11 cellular contexts compared by ENCODE assay signal in genomic region chr1:11790101-11790879, GRCh38. TPM values are rescaled to one million over a fixed set of nuclear protein-coding genes. Genes with fewer than 3 reads are reported as not detected.
DNase-seq lines count a peak whose midpoint lies in the region; ATAC-seq, FAIRE-seq and TF ChIP-seq lines count a peak whose summit lies in the region.
"Had no signal": no experiment of that assay in that cellular context is flagged by ENCODE, and none has a peak within 500 bp of the region (broad histone marks: within the 10 kb centered on the region; RNA-seq: fewer than 3 reads in every experiment).

No MANE protein-coding gene starts in this region.

- no peaks in the 10 kb centered on the region for H3F3A ChIP-seq in smooth muscle cell (ENCODE audit: low read depth)

- WGBS in K562 (ENCODE audit: insufficient coverage, low coverage, missing lambda C conversion rate), result 77% methylated on average over 20 of the region's 20 CpGs
- WGBS in smooth muscle cell (ENCODE audit: low lambda C conversion rate), result 90% methylated on average over 20 of the region's 20 CpGs

- CTCF ChIA-PET in K562 (lab: Yijun Ruan, JAX; ENCODE audit: low intra/inter-chr PET ratio), result no interaction called here

- no peak for FAIRE-seq in K562 (lab: Jason Lieb, UNC)

- H4K20me1 ChIP-seq in K562 (replicated peaks; ENCODE audit: control insufficient read depth, insufficient read depth, low read length), result no peaks in the 10 kb centered on the region
- no peaks in the 10 kb centered on the region for H4K20me1 ChIP-seq in smooth muscle cell (ENCODE audit: low read depth)

- H3K9me3 Mint-ChIP-seq in CD14-positive monocyte, result no peaks in the 10 kb centered on the region

- H2AFZ ChIP-seq in K562 (ENCODE audit: low read depth, low read length) (no peak overlapping the region), smooth muscle cell (ENCODE audit: low read depth) (no peak overlapping the region)

- POLR2A ChIA-PET in K562 (lab: Yijun Ruan, JAX), result interaction anchor here (0.6 to 10.5 kb wide), 13 partner anchors 12 to 954 kb away, joined by 3 to 107 read pairs (median 4); partner anchors contain the start of gene CLCN6

- H3K9me1 ChIP-seq in K562 (ENCODE audit: control insufficient read depth, insufficient read depth, low read length), result no peaks in the 10 kb centered on the region

- H3K79me2 ChIP-seq in K562 (ENCODE audit: control insufficient read depth, insufficient read depth, low read length) (peaks cover 18% of the 10 kb centered on the region; the same call in 2 of the 3 replicates), smooth muscle cell (ENCODE audit: low read depth) (no peaks in the 10 kb centered on the region)

- no peak for TF ChIP-seq CTCF in CD14-positive monocyte (IDR thresholded peaks at IDR 0.05)
- TF ChIP-seq CTCF in K562 (IDR thresholded peaks at IDR 0.05 in 2 of 3, conservative IDR thresholded peaks at IDR 0.05 in 1 of 3; ENCODE audit: insufficient read depth in 2 of 3, low read depth in 1 of 3, low read length in 3 of 3), result no peak
- no peak for TF ChIP-seq CTCF in left lung (IDR thresholded peaks at IDR 0.05)
- TF ChIP-seq CTCF in smooth muscle cell (IDR thresholded peaks at IDR 0.05; ENCODE audit: borderline replicate concordance, insufficient read depth, poor library complexity, severe bottlenecking), result no peak

- H3K9me3 ChIP-seq in K562 (replicated peaks; ENCODE audit: control insufficient read depth, insufficient read depth, low read depth, low read length), result no peaks in the 10 kb centered on the region
- no peaks in the 10 kb centered on the region for H3K9me3 ChIP-seq in left lung
- H3K9me3 ChIP-seq in smooth muscle cell (replicated peaks; ENCODE audit: low read depth), result no peaks in the 10 kb centered on the region

- ATAC-seq in K562, result no peak
- no peak for ATAC-seq in left lung

- TF ChIP-seq EP300 in K562 (IDR thresholded peaks at IDR 0.05; ENCODE audit: low read length), result no peak

- H3K27ac ChIP-seq in K562 (ENCODE audit: extremely low read depth, low read depth, low read length), result peak overlapping the region; percentile 73
- H3K27ac ChIP-seq in left lung, result peak overlapping the region; percentile 89 to 94
- H3K27ac ChIP-seq in smooth muscle cell (ENCODE audit: low read depth), result peak overlapping the region; percentile 71

- in situ Hi-C loops in K562 (cut with MboI), result no loop called here

- peak overlapping the region; percentile 39 to 85 for H3K9ac ChIP-seq in K562 (ENCODE audit: insufficient read depth in 1 of 2, low read depth in 2 of 2, low read length in 2 of 2)
- H3K9ac ChIP-seq in smooth muscle cell (ENCODE audit: low read depth), result no peak overlapping the region

- intact Hi-C loops in CD14-positive monocyte (cut with micrococcal nuclease) (loop anchor here in 1 of 2 donors (2.0 to 10.0 kb wide), 2 partner anchors 19 to 55 kb away; partner anchors contain the start of gene AGTRAP), K562 (cut with micrococcal nuclease) (no loop called here), left lung (cut with DNase I) (no loop called here)

- H3K27ac Mint-ChIP-seq in CD14-positive monocyte, result peak overlapping the region; percentile 95 to 100 (median 99)

- H3K4me3 ChIP-seq in K562 (no peak overlapping the region), left lung (no peak overlapping the region), smooth muscle cell (no peak overlapping the region)

- peak overlapping the region; percentile 62 to 64 for H3K4me3 Mint-ChIP-seq in CD14-positive monocyte

- no peak for TF ChIP-seq RAD21 in K562 (CRISPR knock-in tag; conservative IDR thresholded peaks at IDR 0.05 in 1 of 2, IDR thresholded peaks at IDR 0.05 in 1 of 2)

- H3K4me1 ChIP-seq in K562 (replicated peaks in 1 of 2; ENCODE audit: control insufficient read depth in 2 of 2, insufficient read depth in 2 of 2, low read length in 2 of 2) (peaks cover 70 to 92% of the 10 kb centered on the region in 2 experiments), left lung (peaks cover 58 to 72% of the 10 kb centered on the region in 2 donors), smooth muscle cell (ENCODE audit: low read depth) (peaks cover 10% of the 10 kb centered on the region)

- peaks cover 76% of the 10 kb centered on the region for H3K36me3 ChIP-seq in K562 (ENCODE audit: control insufficient read depth, insufficient read depth, low read length)
- peaks cover 0 to 64% of the 10 kb centered on the region in 2 donors for H3K36me3 ChIP-seq in left lung
- H3K36me3 ChIP-seq in smooth muscle cell (ENCODE audit: low read depth), result no peaks in the 10 kb centered on the region

- peaks cover 50 to 66% of the 10 kb centered on the region in 2 donors for H3K36me3 Mint-ChIP-seq in CD14-positive monocyte

- peaks cover 49% of the 10 kb centered on the region for H3K4me1 Mint-ChIP-seq in CD14-positive monocyte

- H3K27me3 Mint-ChIP-seq in CD14-positive monocyte (ENCODE audit: low read depth in 3 of 3), result peaks cover 0 to 8% (median 2%) of the 10 kb centered on the region in 3 donors

- H3K27me3 ChIP-seq in K562 (ENCODE audit: control insufficient read depth in 2 of 2, insufficient read depth in 2 of 2, low read length in 2 of 2), result no peaks in the 10 kb centered on the region
- H3K27me3 ChIP-seq in left lung, result no peaks in the 10 kb centered on the region
- H3K27me3 ChIP-seq in smooth muscle cell (ENCODE audit: low read depth), result no peaks in the 10 kb centered on the region

- H3K4me2 ChIP-seq in K562 (ENCODE audit: insufficient read depth, low read length) (peak overlapping the region; percentile 42), smooth muscle cell (no peak overlapping the region)

- BruUV-seq in K562 (replicated peaks; lab: Mats Ljungman, UMichigan), result no TSS peak

- TF ChIP-seq POLR2A in K562 (conservative IDR thresholded peaks at IDR 0.05), result no peak

- no peak for DNase-seq in CD14-positive monocyte (ENCODE audit: low spot score)
- no peak for DNase-seq in K562 (ENCODE audit: extremely low read depth in 1 of 4, low spot score in 3 of 4)
- DNase-seq in left lung, result peak in 1 of 2 donors; percentile 57
- DNase-seq in smooth muscle cell (lab: John Stamatoyannopoulos, UW; ENCODE audit: unreplicated experiment), result no peak
- DNase-seq in DMS114 treated with DMSO at 0.1 percent for 48 hours (lab: John Stamatoyannopoulos, UW; ENCODE audit: unreplicated experiment), result no peak
- no peak for DNase-seq in NCI-H446 (lab: John Stamatoyannopoulos, UW)
- DNase-seq in T-helper 9 cell, result no peak
- no peak for DNase-seq in NK-92 treated with Interleukin-12 subunit alpha and Interleukin-12 subunit beta, amount 100 ng/mL, for 24 hours (lab: John Stamatoyannopoulos, UW)
- DNase-seq: SHP77 treated with DMSO at 0.1 percent for 48 hours; stimulated activated CD4-positive, alpha-beta T cell treated with anti-CD3 and anti-CD28 coated beads, Interleukin-4, amount 100 ng/mL, for 4 hours had no signal

RNA-seq across cellular contexts. Expression of gene MTHFR, which starts 15.5 kb away (rescaled TPM):
- polyA plus RNA-seq in CD14-positive monocyte (1 to 10 TPM; 4.5 to 8.5 TPM), K562 (2011; rRNA removed) (47.6 and 56.6 TPM in 2 replicates), K562 (2014; fragmentation: Illumina TruSeq; extraction: Trizol) (62.6 and 78.7 TPM in 2 replicates), K562 (2014; fragmentation: Nextera tagmentation; extraction: Ambion mirVana) (1 to 10 TPM; 5.0 to 5.4 TPM), K562 (2014; rRNA removed) (57.3 and 72.7 TPM in 2 replicates), smooth muscle cell (6.1 and 8.3 TPM in 2 replicates)
- total RNA-seq in K562 (2011; cell fraction: chromatin; rRNA removed; ENCODE audit: low replicate concordance), result 242 and 493 TPM in 2 replicates
- 319 and 327 TPM in 2 replicates for total RNA-seq in K562 (2011; cell fraction: nucleolus; rRNA removed)
- total RNA-seq in K562 (2011; cell fraction: nucleoplasm; rRNA removed), result 296 TPM in 2 replicates
- total RNA-seq in K562 (2014; rRNA removed) (77.9 and 94.5 TPM in 2 replicates), K562 (2014; rRNA removed; fragmentation: Illumina TruSeq; extraction: Trizol) (45.3 and 45.6 TPM in 2 replicates), K562 (2015; rRNA removed; fragmentation: Illumina TruSeq; extraction: Trizol) (65.4 and 66.1 TPM in 2 replicates), K562 (2021) (94.1 and 104 TPM in 2 replicates), left lung (10 to 100 TPM; 34.2 to 44.5 TPM), smooth muscle cell (12.1 and 15.2 TPM in 2 replicates)
- 49.3 and 67.6 TPM in 2 replicates for polyA plus RNA-seq in K562 (2011; cell fraction: cytosol; rRNA removed)
- 62.6 and 87.9 TPM in 2 replicates for polyA plus RNA-seq in K562 (2011; cell fraction: nucleus; rRNA removed)
- polyA plus RNA-seq in K562 (2012), result 59.9 and 109 TPM in 2 replicates
- polyA minus RNA-seq in K562 (2011; rRNA and poly(A)+ RNA removed), result 103 and 105 TPM in 2 replicates
- polyA minus RNA-seq in K562 (2011; cell fraction: cytosol; rRNA and poly(A)+ RNA removed), result 72.6 and 84.0 TPM in 2 replicates
- polyA minus RNA-seq in K562 (2011; cell fraction: nucleus; rRNA and poly(A)+ RNA removed), result 87.4 and 136 TPM in 2 replicates

RNA-seq across cellular contexts. Expression of gene CLCN6, which starts 15.7 kb away (rescaled TPM):
- polyA plus RNA-seq in CD14-positive monocyte (1 to 10 TPM; 3.8 to 4.2 TPM), K562 (2011; rRNA removed) (13.6 and 22.6 TPM in 2 replicates), K562 (2014; fragmentation: Illumina TruSeq; extraction: Trizol) (18.3 and 20.9 TPM in 2 replicates), K562 (2014; fragmentation: Nextera tagmentation; extraction: Ambion mirVana) (1 to 10 TPM; 2.0 to 3.1 TPM), K562 (2014; rRNA removed) (21.5 and 23.1 TPM in 2 replicates), smooth muscle cell (9.9 and 14.8 TPM in 2 replicates)
- total RNA-seq in K562 (2011; cell fraction: chromatin; rRNA removed; ENCODE audit: low replicate concordance), result 146 and 184 TPM in 2 replicates
- 89.9 and 94.4 TPM in 2 replicates for total RNA-seq in K562 (2011; cell fraction: nucleolus; rRNA removed)
- total RNA-seq in K562 (2011; cell fraction: nucleoplasm; rRNA removed), result 121 and 143 TPM in 2 replicates
- total RNA-seq in K562 (2014; rRNA removed) (10.0 and 10.6 TPM in 2 replicates), K562 (2014; rRNA removed; fragmentation: Illumina TruSeq; extraction: Trizol) (11.4 TPM in 2 replicates), K562 (2015; rRNA removed; fragmentation: Illumina TruSeq; extraction: Trizol) (13.6 and 13.9 TPM in 2 replicates), K562 (2021) (21.8 and 22.5 TPM in 2 replicates), left lung (10 to 100 TPM; 17.7 to 43.4 TPM), smooth muscle cell (8.4 and 13.6 TPM in 2 replicates)
- polyA plus RNA-seq in K562 (2011; cell fraction: cytosol; rRNA removed), result 10.5 and 18.0 TPM in 2 replicates
- 89.4 and 98.5 TPM in 2 replicates for polyA plus RNA-seq in K562 (2011; cell fraction: nucleus; rRNA removed)
- polyA plus RNA-seq in K562 (2012), result 16.6 and 16.7 TPM in 2 replicates
- 19.0 and 22.2 TPM in 2 replicates for polyA minus RNA-seq in K562 (2011; rRNA and poly(A)+ RNA removed)
- 10.5 and 10.8 TPM in 2 replicates for polyA minus RNA-seq in K562 (2011; cell fraction: cytosol; rRNA and poly(A)+ RNA removed)
- 18.2 and 38.1 TPM in 2 replicates for polyA minus RNA-seq in K562 (2011; cell fraction: nucleus; rRNA and poly(A)+ RNA removed)

RNA-seq across cellular contexts. Expression of gene C1orf167, which starts 28.3 kb away (rescaled TPM):
- polyA plus RNA-seq in CD14-positive monocyte (not detected), K562 (2011; rRNA removed) (0.29 and 0.73 TPM in 2 replicates), K562 (2014; fragmentation: Illumina TruSeq; extraction: Trizol) (0.29 and 0.31 TPM in 2 replicates), K562 (2014; fragmentation: Nextera tagmentation; extraction: Ambion mirVana) (not detected), K562 (2014; rRNA removed) (0.86 and 0.94 TPM in 2 replicates), smooth muscle cell (0.70 TPM in 1 of 2 replicates, not detected in the other)
- total RNA-seq in K562 (2011; cell fraction: chromatin; rRNA removed; ENCODE audit: low replicate concordance), result 2.8 and 5.6 TPM in 2 replicates
- 2.3 and 3.4 TPM in 2 replicates for total RNA-seq in K562 (2011; cell fraction: nucleolus; rRNA removed)
- 2.1 TPM in 2 replicates for total RNA-seq in K562 (2011; cell fraction: nucleoplasm; rRNA removed)
- total RNA-seq in K562 (2014; rRNA removed) (0.37 and 0.73 TPM in 2 replicates), K562 (2014; rRNA removed; fragmentation: Illumina TruSeq; extraction: Trizol) (0.10 and 0.29 TPM in 2 replicates), K562 (2015; rRNA removed; fragmentation: Illumina TruSeq; extraction: Trizol) (0.22 and 0.53 TPM in 2 replicates), K562 (2021) (0.82 and 1.2 TPM in 2 replicates), left lung (10 to 100 TPM in 1 of 2 donors, 1 to 10 TPM in 1; 5.7 to 14.4 TPM), smooth muscle cell (not detected in 2 replicates)
- 0.31 and 0.53 TPM in 2 replicates for polyA plus RNA-seq in K562 (2011; cell fraction: cytosol; rRNA removed)
- polyA plus RNA-seq in K562 (2011; cell fraction: nucleus; rRNA removed), result 2.2 and 3.2 TPM in 2 replicates
- 0.48 and 2.0 TPM in 2 replicates for polyA plus RNA-seq in K562 (2012)
- polyA minus RNA-seq in K562 (2011; rRNA and poly(A)+ RNA removed), result 0.14 and 0.27 TPM in 2 replicates
- 0.38 and 0.91 TPM in 2 replicates for polyA minus RNA-seq in K562 (2011; cell fraction: cytosol; rRNA and poly(A)+ RNA removed)
- 0.78 and 0.81 TPM in 2 replicates for polyA minus RNA-seq in K562 (2011; cell fraction: nucleus; rRNA and poly(A)+ RNA removed)
- total RNA-seq: mononuclear cell had no signal

RNA-seq across cellular contexts. Expression of gene AGTRAP, which starts 54.4 kb away (rescaled TPM):
- polyA plus RNA-seq in CD14-positive monocyte, result 100 to 1,000 TPM; 842 to 938 TPM
- 54.8 and 123 TPM in 2 replicates for total RNA-seq in K562 (2011; cell fraction: chromatin; rRNA removed; ENCODE audit: low replicate concordance)
- total RNA-seq in K562 (2011; cell fraction: nucleolus; rRNA removed), result 175 TPM in 2 replicates
- 116 and 126 TPM in 2 replicates for total RNA-seq in K562 (2011; cell fraction: nucleoplasm; rRNA removed)
- 89.3 and 118 TPM in 2 replicates for total RNA-seq in K562 (2014; rRNA removed)
- 15.5 and 26.8 TPM in 2 replicates for total RNA-seq in K562 (2014; rRNA removed; fragmentation: Illumina TruSeq; extraction: Trizol)
- 53.7 and 57.5 TPM in 2 replicates for total RNA-seq in K562 (2015; rRNA removed; fragmentation: Illumina TruSeq; extraction: Trizol)
- 81.6 and 85.8 TPM in 2 replicates for total RNA-seq in K562 (2021)
- 48.5 and 76.2 TPM in 2 replicates for polyA plus RNA-seq in K562 (2011; rRNA removed)
- polyA plus RNA-seq in K562 (2011; cell fraction: cytosol; rRNA removed), result 121 and 255 TPM in 2 replicates
- polyA plus RNA-seq in K562 (2011; cell fraction: nucleus; rRNA removed), result 125 and 161 TPM in 2 replicates
- 83.4 and 188 TPM in 2 replicates for polyA plus RNA-seq in K562 (2012)
- 81.4 and 99.0 TPM in 2 replicates for polyA plus RNA-seq in K562 (2014; fragmentation: Illumina TruSeq; extraction: Trizol)
- polyA plus RNA-seq in K562 (2014; fragmentation: Nextera tagmentation; extraction: Ambion mirVana), result 10 to 100 TPM; 31.4 to 51.5 TPM
- 105 TPM in 2 replicates for polyA plus RNA-seq in K562 (2014; rRNA removed)
- polyA minus RNA-seq in K562 (2011; rRNA and poly(A)+ RNA removed), result 17.2 and 22.0 TPM in 2 replicates
- 47.0 and 66.3 TPM in 2 replicates for polyA minus RNA-seq in K562 (2011; cell fraction: cytosol; rRNA and poly(A)+ RNA removed)
- 18.8 and 20.9 TPM in 2 replicates for polyA minus RNA-seq in K562 (2011; cell fraction: nucleus; rRNA and poly(A)+ RNA removed)
- 10 to 100 TPM; 49.0 to 95.8 TPM for total RNA-seq in left lung
- total RNA-seq in smooth muscle cell, result 30.9 and 32.0 TPM in 2 replicates
- 67.8 and 76.8 TPM in 2 replicates for polyA plus RNA-seq in smooth muscle cell

RNA-seq across cellular contexts. Expression of gene NPPA, which starts 57.3 kb away (rescaled TPM):
- not detected for polyA plus RNA-seq in CD14-positive monocyte
- not detected in 2 replicates for total RNA-seq in K562 (2011; cell fraction: chromatin; rRNA removed; ENCODE audit: low replicate concordance)
- not detected in 2 replicates for total RNA-seq in K562 (2011; cell fraction: nucleolus; rRNA removed)
- total RNA-seq in K562 (2011; cell fraction: nucleoplasm; rRNA removed), result not detected in 2 replicates
- not detected in 2 replicates for total RNA-seq in K562 (2014; rRNA removed)
- not detected in 2 replicates for total RNA-seq in K562 (2014; rRNA removed; fragmentation: Illumina TruSeq; extraction: Trizol)
- not detected in 2 replicates for total RNA-seq in K562 (2015; rRNA removed; fragmentation: Illumina TruSeq; extraction: Trizol)
- not detected in 2 replicates for total RNA-seq in K562 (2021)
- not detected in 2 replicates for polyA plus RNA-seq in K562 (2011; rRNA removed)
- polyA plus RNA-seq in K562 (2011; cell fraction: cytosol; rRNA removed), result not detected in 2 replicates
- not detected in 2 replicates for polyA plus RNA-seq in K562 (2011; cell fraction: nucleus; rRNA removed)
- polyA plus RNA-seq in K562 (2012), result 0.37 and 0.44 TPM in 2 replicates
- not detected in 2 replicates for polyA plus RNA-seq in K562 (2014; fragmentation: Illumina TruSeq; extraction: Trizol)
- not detected for polyA plus RNA-seq in K562 (2014; fragmentation: Nextera tagmentation; extraction: Ambion mirVana)
- polyA plus RNA-seq in K562 (2014; rRNA removed), result not detected in 2 replicates
- polyA minus RNA-seq in K562 (2011; rRNA and poly(A)+ RNA removed), result not detected in 2 replicates
- polyA minus RNA-seq in K562 (2011; cell fraction: cytosol; rRNA and poly(A)+ RNA removed), result not detected in 2 replicates
- polyA minus RNA-seq in K562 (2011; cell fraction: nucleus; rRNA and poly(A)+ RNA removed), result not detected in 2 replicates
- 1 to 10 TPM; 1.6 to 2.7 TPM for total RNA-seq in left lung
- total RNA-seq in smooth muscle cell, result not detected in 2 replicates
- 0.48 and 1.4 TPM in 2 replicates for polyA plus RNA-seq in smooth muscle cell
- total RNA-seq: mononuclear cell had no signal
